ENCODE assay signal across 9 cellular contexts in the genomic region with DNA sequence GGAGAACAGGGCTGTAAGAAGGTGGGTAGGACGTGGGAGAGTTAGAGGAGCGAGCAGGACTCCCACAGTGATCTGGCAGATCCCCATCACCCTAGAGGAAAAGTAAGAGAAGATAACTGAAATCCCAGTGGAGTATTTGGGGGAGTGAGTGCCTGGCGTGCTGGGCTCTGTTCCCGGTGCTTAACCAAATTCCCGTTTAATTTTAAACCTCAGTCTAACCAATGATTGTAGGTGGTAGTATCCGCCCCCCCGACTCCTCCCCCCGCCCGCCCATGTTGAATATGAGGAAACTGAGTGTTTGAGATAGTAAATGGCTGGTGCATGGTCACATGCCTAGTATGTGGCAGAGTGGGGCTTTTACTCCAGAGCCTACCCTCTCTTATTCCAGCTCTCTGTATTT. TPM values are rescaled to one million over a fixed set of nuclear protein-coding genes. Genes with fewer than 3 reads are reported as not detected.
DNase-seq lines count a peak whose midpoint lies in the region; ATAC-seq, FAIRE-seq and TF ChIP-seq lines count a peak whose summit lies in the region.
"Had no signal": no experiment of that assay in that cellular context is flagged by ENCODE, and none has a peak within 500 bp of the region (broad histone marks: within the 10 kb centered on the region; RNA-seq: fewer than 3 reads in every experiment).

No MANE protein-coding gene starts in this region.

- no peaks in the 10 kb centered on the region for H3K36me3 ChIP-seq in small intestine (ENCODE audit: control insufficient read depth in 2 of 2, insufficient read depth in 2 of 2, low read length in 2 of 2)

- no peak for ATAC-seq in HG03025 (IDR thresholded peaks at IDR 0.05; ENCODE audit: low FRiP score, unreplicated experiment)

- peaks cover 4 to 5% of the 10 kb centered on the region in 2 donors for H3K4me1 ChIP-seq in small intestine (ENCODE audit: control insufficient read depth in 2 of 2, insufficient read depth in 1 of 2, low read depth in 1 of 2, low read length in 1 of 2)

- FAIRE-seq in small intestine (lab: Jason Lieb, UNC) = no peak

- DNase-seq in GM12864 (ENCODE audit: low read depth) = no peak
- no peak for DNase-seq in RWPE1 (ENCODE audit: low spot score)
- no peak for DNase-seq in epithelial cell of proximal tubule (ENCODE audit: low read depth)
- no peak for DNase-seq in retinal pigment epithelial cell (ENCODE audit: low read depth)
- DNase-seq in GM19240 (ENCODE audit: insufficient read length, low spot score) = no peak
- DNase-seq in small intestine = no peak
- DNase-seq in ecto neural progenitor cell (ENCODE audit: low spot score) = no peak
- DNase-seq: NCI-H748 treated with DMSO at 0.1 percent for 48 hours had no signal

- TF ChIP-seq CTCF in GM12864 (IDR thresholded peaks at IDR 0.05; ENCODE audit: low read depth, low read length, missing control alignments) (no peak), RWPE1 (conservative IDR thresholded peaks at IDR 0.05; ENCODE audit: low read depth) (no peak), epithelial cell of proximal tubule (conservative IDR thresholded peaks at IDR 0.05; ENCODE audit: low read depth, low read length) (no peak), retinal pigment epithelial cell (conservative IDR thresholded peaks at IDR 0.05; ENCODE audit: low read depth, low read length) (no peak)

- H3K27me3 ChIP-seq in small intestine (ENCODE audit: control insufficient read depth in 2 of 2, insufficient read depth in 2 of 2, low read length in 2 of 2) = no peaks in the 10 kb centered on the region

- CTCF ChIA-PET in RWPE1 (lab: Yijun Ruan, JAX) = no interaction called here

- H3K9me3 ChIP-seq in small intestine (ENCODE audit: control insufficient read depth, low read depth) = no peaks in the 10 kb centered on the region

- H3K27ac ChIP-seq in RWPE1 = peak overlapping the region; percentile 95
- H3K27ac ChIP-seq in small intestine (ENCODE audit: low read depth in 1 of 2, low read length in 1 of 2) = peak overlapping the region in 1 of 2 donors; percentile 98

- WGBS in small intestine, 3 donors = 71 to 80% (median 79%) methylated on average over 9 of the region's 9 CpGs

- POLR2A ChIA-PET in RWPE1 (lab: Yijun Ruan, JAX; ENCODE audit: low non-redundant PET) = interaction anchor here (0.6 kb wide), 1 partner anchor 177 kb away, joined by 3 read pairs; no protein-coding TSS in a partner anchor

- peak overlapping the region; percentile 83 for H3K4me3 ChIP-seq in GM12864 (ENCODE audit: low read depth, low read length)
- H3K4me3 ChIP-seq in epithelial cell of proximal tubule (ENCODE audit: low read depth, low read length) = peak overlapping the region; percentile 70
- peak overlapping the region; percentile 78 for H3K4me3 ChIP-seq in retinal pigment epithelial cell (ENCODE audit: low read length)
- H3K4me3 ChIP-seq in small intestine (ENCODE audit: low read depth in 1 of 2, low read length in 2 of 2) = no peak overlapping the region

RNA-seq across cellular contexts. Expression of a gene that starts 1.2 kb away (rescaled TPM):
- total RNA-seq in epithelial cell of proximal tubule = 51.9 and 78.2 TPM in 2 replicates
- 10 to 100 TPM; 18.9 to 31.0 (median 23.5) TPM for polyA plus RNA-seq in small intestine

RNA-seq across cellular contexts. Expression of a gene that starts 3.1 kb away (rescaled TPM):
- total RNA-seq in epithelial cell of proximal tubule = 5.8 and 16.7 TPM in 2 replicates
- 1 to 10 TPM in 2 of 3 donors, under 1 TPM in 1; 0.67 to 7.0 (median 1.6) TPM for polyA plus RNA-seq in small intestine

RNA-seq across cellular contexts. Expression of a gene that starts 5.0 kb away (rescaled TPM):
- not detected in 2 replicates for total RNA-seq in epithelial cell of proximal tubule
- 1 to 10 TPM in 1 of 3 donors, not detected in 2; 4.2 TPM for polyA plus RNA-seq in small intestine

RNA-seq across cellular contexts. Expression of a gene that starts 50.4 kb away (rescaled TPM):
- total RNA-seq in epithelial cell of proximal tubule = 153 and 169 TPM in 2 replicates
- polyA plus RNA-seq in small intestine = 100 to 1,000 TPM; 446 to 528 (median 459) TPM

Comparison
In these comparisons a context has a peak if more than half of its experiments do, and no peak if none do; other contexts are left out.
1. H3K4me3 ChIP-seq: peak in GM12864 (single experiment), epithelial cell of proximal tubule (single experiment) and retinal pigment epithelial cell (single experiment); none in small intestine (0 of 2).